Comparison of ENCODE assay signal across 8 cellular contexts in the genomic region with DNA sequence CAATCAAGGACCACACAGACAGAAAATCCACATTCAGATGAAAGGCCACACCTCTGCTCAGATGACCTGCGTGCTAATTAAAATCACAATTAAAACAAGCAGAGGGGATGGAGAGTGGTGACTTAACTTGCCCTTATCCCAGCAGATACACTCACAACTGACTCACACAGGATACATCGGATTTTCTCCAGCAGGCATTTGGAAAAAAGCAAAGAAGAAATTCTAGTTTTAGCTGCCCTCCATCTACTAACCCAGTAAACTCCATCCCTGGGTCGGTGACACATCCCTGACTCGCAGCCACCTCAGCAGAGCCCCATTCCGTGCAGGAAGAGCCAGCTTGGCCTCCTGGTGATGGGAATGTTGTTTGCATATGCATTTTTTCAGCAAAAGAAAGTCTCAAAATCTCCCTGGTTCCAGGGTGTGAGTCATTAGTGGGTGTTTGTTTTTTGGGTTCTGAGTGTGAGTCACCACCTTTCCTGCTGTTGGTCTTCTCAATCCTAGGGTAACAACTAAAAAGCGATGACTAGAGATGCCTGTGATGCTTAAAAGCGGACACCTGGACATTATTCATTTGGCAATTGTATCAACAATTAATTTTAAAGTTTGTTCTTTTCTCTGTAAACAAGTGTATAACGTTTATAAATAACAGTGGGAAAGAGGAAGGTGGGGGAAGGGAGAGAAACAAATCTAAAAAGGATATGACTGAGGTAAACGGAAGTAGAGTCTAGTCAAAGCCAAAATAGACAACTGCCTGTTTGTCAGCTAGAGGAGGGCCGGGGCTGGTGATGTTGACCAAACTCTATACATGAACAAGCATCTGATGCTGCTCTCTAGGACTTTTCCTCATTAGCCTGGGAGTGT. TPM values are rescaled to one million over a fixed set of nuclear protein-coding genes. Genes with fewer than 3 reads are reported as not detected.
DNase-seq lines count a peak whose midpoint lies in the region; ATAC-seq and TF ChIP-seq lines count a peak whose summit lies in the region.

No MANE protein-coding gene starts in this region.

- no peaks in the 10 kb centered on the region for H3K27me3 ChIP-seq in ACC112 (ENCODE audit: insufficient read depth, low read length)
- no peaks in the 10 kb centered on the region for H3K27me3 ChIP-seq in lung (ENCODE audit: control insufficient read depth, insufficient read depth)
- no peaks in the 10 kb centered on the region for H3K27me3 ChIP-seq in subcutaneous abdominal adipose tissue (ENCODE audit: control insufficient read depth in 5 of 5, insufficient read depth in 4 of 5, low read length in 5 of 5)

- H3K36me3 ChIP-seq in ACC112 (ENCODE audit: insufficient read depth, low read length) (no peaks in the 10 kb centered on the region), lung (ENCODE audit: control insufficient read depth in 2 of 2, insufficient read depth in 2 of 2, low read length in 2 of 2) (no peaks in the 10 kb centered on the region), subcutaneous abdominal adipose tissue (ENCODE audit: control insufficient read depth in 5 of 5, insufficient read depth in 5 of 5, low read length in 5 of 5) (no peaks in the 10 kb centered on the region)

- peaks cover 40% of the 10 kb centered on the region for H3K4me1 ChIP-seq in ACC112 (ENCODE audit: control insufficient read depth, insufficient read depth, low read length, unreplicated experiment)
- peaks cover 2 to 3% of the 10 kb centered on the region in 2 donors for H3K4me1 ChIP-seq in lung (ENCODE audit: control insufficient read depth in 2 of 2, insufficient read depth in 2 of 2, low read length in 2 of 2)
- H3K4me1 ChIP-seq in subcutaneous abdominal adipose tissue (ENCODE audit: control insufficient read depth in 5 of 5, insufficient read depth in 5 of 5, low read length in 5 of 5), result peaks cover 2 to 25% (median 16%) of the 10 kb centered on the region in 5 donors

- DNase-seq in T-helper 9 cell, result peak; percentile 11
- peak; percentile 84 to 98 for DNase-seq in dermis microvascular lymphatic vessel endothelial cell (ENCODE audit: low read depth in 2 of 2)
- peak; percentile 51 for DNase-seq in lung (ENCODE audit: low spot score)
- DNase-seq in COR-L47 (lab: John Stamatoyannopoulos, UW), result no peak

- H3K9me3 ChIP-seq in lung (ENCODE audit: control insufficient read depth in 2 of 2, insufficient read depth in 1 of 2, low read length in 1 of 2) (peaks cover 0 to 1% of the 10 kb centered on the region in 2 donors), subcutaneous abdominal adipose tissue (ENCODE audit: control insufficient read depth in 5 of 5, low read length in 5 of 5) (no peaks in the 10 kb centered on the region)

- peak overlapping the region; percentile 92 for H3K27ac ChIP-seq in ACC112 (ENCODE audit: low read depth, low read length)
- peak overlapping the region; percentile 41 to 60 for H3K27ac ChIP-seq in lung (ENCODE audit: low read depth in 1 of 2, low read length in 1 of 2)
- peak overlapping the region; percentile 57 for H3K27ac ChIP-seq in subcutaneous abdominal adipose tissue (ENCODE audit: low read depth, low read length)

- H3K79me2 ChIP-seq in ACC112 (ENCODE audit: control insufficient read depth, insufficient read depth, low read length, unreplicated experiment), result no peaks in the 10 kb centered on the region

- H3K4me3 ChIP-seq in ACC112 (ENCODE audit: low read depth, low read length) (peak overlapping the region; percentile 3; the same call in 1 of the 2 replicates), lung (no peak overlapping the region), subcutaneous abdominal adipose tissue (ENCODE audit: low read depth in 1 of 5, low read length in 5 of 5) (no peak overlapping the region)

- ATAC-seq in GM18861 (IDR thresholded peaks at IDR 0.05; ENCODE audit: unreplicated experiment) (peak; percentile 67), HG03520 (IDR thresholded peaks at IDR 0.05; ENCODE audit: unreplicated experiment) (peak; percentile 74), lung (ENCODE audit: insufficient read depth, low FRiP score) (peak; percentile 85)

- peak overlapping the region in 1 of 5 donors; percentile 30 for H3K9ac ChIP-seq in subcutaneous abdominal adipose tissue (ENCODE audit: low read length in 5 of 5)

- WGBS in lung, 2 donors, result 38 to 55% methylated on average over 10 of the region's 10 CpGs

- H2AFZ ChIP-seq in ACC112 (ENCODE audit: low read length, unreplicated experiment), result peak overlapping the region; percentile 79

- no peak for TF ChIP-seq CTCF in lung (IDR thresholded peaks at IDR 0.05; ENCODE audit: control extremely low read depth, extremely low read depth)

RNA-seq across cellular contexts. Expression of gene SLC4A7, which starts 49.8 kb away (rescaled TPM):
- 35.8 and 48.0 TPM in 2 replicates for total RNA-seq in dermis microvascular lymphatic vessel endothelial cell
- total RNA-seq in lung, result 10 to 100 TPM; 17.9 to 87.1 TPM
- polyA plus RNA-seq in lung, result 1 to 10 TPM; 3.3 to 5.9 TPM
